ENCODE assay signal across 9 cellular contexts in genomic region chr17:28381141-28381825, GRCh38. TPM values are rescaled to one million over a fixed set of nuclear protein-coding genes. Genes with fewer than 3 reads are reported as not detected.
A peak's percentile ranks its signal among the peaks of the same experiment; 100 is the strongest.
DNase-seq lines count a peak whose midpoint lies in the region; ATAC-seq, FAIRE-seq and TF ChIP-seq lines count a peak whose summit lies in the region.
"Had no signal": no experiment of that assay in that cellular context is flagged by ENCODE, and none has a peak within 500 bp of the region (broad histone marks: within the 10 kb centered on the region; RNA-seq: fewer than 3 reads in every experiment).

No MANE protein-coding gene starts in this region.

- no peaks in the 10 kb centered on the region for H3K36me3 ChIP-seq in keratinocyte (ENCODE audit: control insufficient read depth in 2 of 2, extremely low read depth in 1 of 2, insufficient read depth in 2 of 2, low read length in 2 of 2)

- peak; percentile 42 to 76 (median 76) for TF ChIP-seq CTCF in keratinocyte (optimal IDR thresholded peaks at IDR 0.05 in 1 of 3, IDR thresholded peaks at IDR 0.05 in 1 of 3, conservative IDR thresholded peaks at IDR 0.05 in 1 of 3; ENCODE audit: extremely low read depth in 1 of 3, insufficient read depth in 2 of 3, low read length in 3 of 3)

- H4K20me1 ChIP-seq in keratinocyte (ENCODE audit: control insufficient read depth, extremely low read depth, insufficient read depth, low read length): no peaks in the 10 kb centered on the region

- peaks cover 2% of the 10 kb centered on the region for H3K27me3 Mint-ChIP-seq in activated naive CD8-positive, alpha-beta T cell treated with anti-CD3 and anti-CD28 coated beads, Interleukin-2, amount 50 U/mL, for 24 hours
- H3K27me3 Mint-ChIP-seq in T-helper 2 cell treated with Interferon-gamma antibody and Interleukin-4, amounts not matched to agents 5 μg/mL and 100 μg/mL, for 36 hours (ENCODE audit: low read depth): peaks cover 2% of the 10 kb centered on the region

- no peak overlapping the region for H3K27ac Mint-ChIP-seq in activated naive CD8-positive, alpha-beta T cell treated with anti-CD3 and anti-CD28 coated beads, Interleukin-2, amount 50 U/mL, for 24 hours
- H3K27ac Mint-ChIP-seq in T-helper 2 cell treated with Interferon-gamma antibody and Interleukin-4, amounts not matched to agents 5 μg/mL and 100 μg/mL, for 36 hours: no peak overlapping the region

- H3K9me3 ChIP-seq in keratinocyte (ENCODE audit: control insufficient read depth, low read depth, low read length): no peaks in the 10 kb centered on the region

- H2AFZ ChIP-seq in keratinocyte (ENCODE audit: control insufficient read depth, low read length): peak overlapping the region; percentile 59

- FAIRE-seq in keratinocyte (lab: Jason Lieb, UNC): no peak

- no peak for ATAC-seq in activated naive CD8-positive, alpha-beta T cell treated with anti-CD3 and anti-CD28 coated beads, Interleukin-2, amount 50 U/mL, for 24 hours
- ATAC-seq in stimulated activated naive CD8-positive, alpha-beta T cell treated with anti-CD3 and anti-CD28 coated beads, Interleukin-15, Interleukin-2, amounts not matched to agents 100 U/mL and 50 U/mL, for 24 hours: no peak
- no peak for ATAC-seq in HG02798 (IDR thresholded peaks at IDR 0.05; ENCODE audit: poor library complexity, unreplicated experiment)
- no peak for ATAC-seq in HG03342 (IDR thresholded peaks at IDR 0.05; ENCODE audit: unreplicated experiment)

- H3K4me3 ChIP-seq in keratinocyte (ENCODE audit: control insufficient read depth in 2 of 3, extremely low read depth in 1 of 3, insufficient read depth in 2 of 3, low read depth in 1 of 3, low read length in 3 of 3): peak overlapping the region in 1 of 3 experiments; percentile 11

- H3K9ac ChIP-seq in keratinocyte (ENCODE audit: control insufficient read depth, extremely low read depth, insufficient read depth, low read length): no peak overlapping the region

- H3K27ac ChIP-seq in keratinocyte (ENCODE audit: control insufficient read depth, insufficient read depth, low read length): no peak overlapping the region

- H3K4me2 ChIP-seq in keratinocyte (ENCODE audit: control insufficient read depth, extremely low read depth, insufficient read depth, low read depth, low read length): peak overlapping the region; percentile 48

- H3K4me3 Mint-ChIP-seq in activated naive CD8-positive, alpha-beta T cell treated with anti-CD3 and anti-CD28 coated beads, Interleukin-2, amount 50 U/mL, for 24 hours: peak overlapping the region; percentile 11
- no peak overlapping the region for H3K4me3 Mint-ChIP-seq in T-helper 2 cell treated with Interferon-gamma antibody and Interleukin-4, amounts not matched to agents 5 μg/mL and 100 μg/mL, for 36 hours

- dilution Hi-C loops in keratinocyte (cut with MboI; ENCODE audit: extremely low pct_ligation_motif_present, low sequenced_read_pairs): no loop called here

- peaks cover 24% of the 10 kb centered on the region for H3K4me1 Mint-ChIP-seq in activated naive CD8-positive, alpha-beta T cell treated with anti-CD3 and anti-CD28 coated beads, Interleukin-2, amount 50 U/mL, for 24 hours
- peaks cover 20% of the 10 kb centered on the region for H3K4me1 Mint-ChIP-seq in T-helper 2 cell treated with Interferon-gamma antibody and Interleukin-4, amounts not matched to agents 5 μg/mL and 100 μg/mL, for 36 hours (ENCODE audit: low read depth)

- DNase-seq in activated CD4-positive, alpha-beta T cell treated with anti-CD3 and anti-CD28 coated beads for 48 hours: peak; percentile 63
- DNase-seq in activated CD4-positive, alpha-beta T cell treated with anti-CD3 and anti-CD28 coated beads, Interleukin-2, amount 50 U/mL, for 4 hours: no peak
- DNase-seq in activated naive CD8-positive, alpha-beta T cell treated with anti-CD3 and anti-CD28 coated beads, Interleukin-2, amount 50 U/mL, for 24 hours: peak; percentile 31
- no peak for DNase-seq in keratinocyte (ENCODE audit: low read depth, low spot score)
- peak; percentile 40 for DNase-seq in stimulated activated naive CD8-positive, alpha-beta T cell treated with anti-CD3 and anti-CD28 coated beads, Interleukin-15, Interleukin-2, amounts not matched to agents 100 U/mL and 50 U/mL, for 24 hours
- DNase-seq in T-helper 2 cell treated with Interferon-gamma antibody and Interleukin-4, amounts not matched to agents 5 μg/mL and 100 μg/mL, for 36 hours (ENCODE audit: low spot score): no peak

- peaks cover 23% of the 10 kb centered on the region for H3K4me1 ChIP-seq in keratinocyte (ENCODE audit: control insufficient read depth, extremely low read depth, insufficient read depth, low read length)

- no peaks in the 10 kb centered on the region for H3K9me3 Mint-ChIP-seq in activated naive CD8-positive, alpha-beta T cell treated with anti-CD3 and anti-CD28 coated beads, Interleukin-2, amount 50 U/mL, for 24 hours
- H3K9me3 Mint-ChIP-seq in T-helper 2 cell treated with Interferon-gamma antibody and Interleukin-4, amounts not matched to agents 5 μg/mL and 100 μg/mL, for 36 hours: no peaks in the 10 kb centered on the region

- peaks cover 13% of the 10 kb centered on the region for H3K36me3 Mint-ChIP-seq in activated naive CD8-positive, alpha-beta T cell treated with anti-CD3 and anti-CD28 coated beads, Interleukin-2, amount 50 U/mL, for 24 hours (ENCODE audit: low read depth)
- peaks cover 3% of the 10 kb centered on the region for H3K36me3 Mint-ChIP-seq in T-helper 2 cell treated with Interferon-gamma antibody and Interleukin-4, amounts not matched to agents 5 μg/mL and 100 μg/mL, for 36 hours (ENCODE audit: low read depth)

- H3K79me2 ChIP-seq in keratinocyte (ENCODE audit: control insufficient read depth, insufficient read depth, low read length): no peaks in the 10 kb centered on the region

- peaks cover 36% of the 10 kb centered on the region for H3K27me3 ChIP-seq in keratinocyte (ENCODE audit: control insufficient read depth, extremely low read depth, insufficient read depth, low read length)

- no peaks in the 10 kb centered on the region for H3K9me1 ChIP-seq in keratinocyte (ENCODE audit: control insufficient read depth, extremely low read depth, insufficient read depth, low read length)

RNA-seq across cellular contexts. Expression of gene SARM1, which starts 9.8 kb away (rescaled TPM):
- 0.55 to 1.6 TPM (median 0.90 TPM) in 3 replicates for polyA plus RNA-seq in keratinocyte
- 0.30 TPM for polyA plus RNA-seq in keratinocyte (2011; ENCODE audit: low read depth)
- 0.63 and 1.0 TPM in 2 replicates for polyA plus RNA-seq in keratinocyte (2011; cell fraction: cytosol; rRNA removed)
- 2.7 and 2.8 TPM in 2 replicates for polyA plus RNA-seq in keratinocyte (2011; cell fraction: nucleus; rRNA removed)
- polyA plus RNA-seq in keratinocyte (2012; ENCODE audit: low replicate concordance): 0.73 and 1.3 TPM in 2 replicates
- polyA minus RNA-seq in keratinocyte: 2.2 to 8.6 TPM (median 3.7 TPM) in 3 replicates
- 3.3 TPM for polyA minus RNA-seq in keratinocyte (2011; cell fraction: cytosol; rRNA and poly(A)+ RNA removed)
- polyA minus RNA-seq in keratinocyte (2011; cell fraction: nucleus; rRNA and poly(A)+ RNA removed): 1.4 and 2.7 TPM in 2 replicates

RNA-seq across cellular contexts. Expression of gene VTN, which starts 11.2 kb away (rescaled TPM):
- 0.05 TPM in 1 of 3 replicates, not detected in the others for polyA plus RNA-seq in keratinocyte
- not detected for polyA plus RNA-seq in keratinocyte (2011; ENCODE audit: low read depth)
- not detected in 2 replicates for polyA plus RNA-seq in keratinocyte (2011; cell fraction: cytosol; rRNA removed)
- 0.11 and 0.20 TPM in 2 replicates for polyA plus RNA-seq in keratinocyte (2011; cell fraction: nucleus; rRNA removed)
- polyA plus RNA-seq in keratinocyte (2012; ENCODE audit: low replicate concordance): 0.16 TPM in 1 of 2 replicates, not detected in the other
- polyA minus RNA-seq in keratinocyte: not detected in 3 replicates
- polyA minus RNA-seq in keratinocyte (2011; cell fraction: cytosol; rRNA and poly(A)+ RNA removed): not detected
- polyA minus RNA-seq in keratinocyte (2011; cell fraction: nucleus; rRNA and poly(A)+ RNA removed): 0.39 and 0.42 TPM in 2 replicates

RNA-seq across cellular contexts. Expression of gene SEBOX, which starts 16.3 kb away (rescaled TPM):
- polyA plus RNA-seq in keratinocyte: not detected in 3 replicates
- not detected for polyA plus RNA-seq in keratinocyte (2011; ENCODE audit: low read depth)
- not detected in 2 replicates for polyA plus RNA-seq in keratinocyte (2011; cell fraction: cytosol; rRNA removed)
- polyA plus RNA-seq in keratinocyte (2011; cell fraction: nucleus; rRNA removed): not detected in 2 replicates
- not detected in 2 replicates for polyA plus RNA-seq in keratinocyte (2012; ENCODE audit: low replicate concordance)
- not detected in 3 replicates for polyA minus RNA-seq in keratinocyte
- polyA minus RNA-seq in keratinocyte (2011; cell fraction: cytosol; rRNA and poly(A)+ RNA removed): not detected
- polyA minus RNA-seq in keratinocyte (2011; cell fraction: nucleus; rRNA and poly(A)+ RNA removed): not detected in 2 replicates
- polyA plus RNA-seq: AG04450 had no signal

RNA-seq across cellular contexts. Expression of gene POLDIP2, which starts 24.0 kb away (rescaled TPM):
- polyA plus RNA-seq in keratinocyte: 88.7 to 105 TPM (median 90.2 TPM) in 3 replicates
- polyA plus RNA-seq in keratinocyte (2011; ENCODE audit: low read depth): 20.9 TPM
- 84.0 and 88.6 TPM in 2 replicates for polyA plus RNA-seq in keratinocyte (2011; cell fraction: cytosol; rRNA removed)
- polyA plus RNA-seq in keratinocyte (2011; cell fraction: nucleus; rRNA removed): 46.4 and 52.3 TPM in 2 replicates
- 84.6 and 91.7 TPM in 2 replicates for polyA plus RNA-seq in keratinocyte (2012; ENCODE audit: low replicate concordance)
- 69.6 to 107 TPM (median 72.8 TPM) in 3 replicates for polyA minus RNA-seq in keratinocyte
- 70.4 TPM for polyA minus RNA-seq in keratinocyte (2011; cell fraction: cytosol; rRNA and poly(A)+ RNA removed)
- polyA minus RNA-seq in keratinocyte (2011; cell fraction: nucleus; rRNA and poly(A)+ RNA removed): 19.5 and 30.5 TPM in 2 replicates

RNA-seq across cellular contexts. Expression of gene SLC46A1, which starts 24.7 kb away (rescaled TPM):
- 1.7 to 1.9 TPM (median 1.9 TPM) in 3 replicates for polyA plus RNA-seq in keratinocyte
- 0.29 TPM for polyA plus RNA-seq in keratinocyte (2011; ENCODE audit: low read depth)
- polyA plus RNA-seq in keratinocyte (2011; cell fraction: cytosol; rRNA removed): 0.78 and 1.5 TPM in 2 replicates
- 4.4 and 5.6 TPM in 2 replicates for polyA plus RNA-seq in keratinocyte (2011; cell fraction: nucleus; rRNA removed)
- 1.4 and 2.8 TPM in 2 replicates for polyA plus RNA-seq in keratinocyte (2012; ENCODE audit: low replicate concordance)
- 1.3 to 5.3 TPM (median 2.8 TPM) in 3 replicates for polyA minus RNA-seq in keratinocyte
- polyA minus RNA-seq in keratinocyte (2011; cell fraction: cytosol; rRNA and poly(A)+ RNA removed): 1.3 TPM
- 2.3 and 3.3 TPM in 2 replicates for polyA minus RNA-seq in keratinocyte (2011; cell fraction: nucleus; rRNA and poly(A)+ RNA removed)

Comparison
In these comparisons a context has a peak if more than half of its experiments do, and no peak if none do; other contexts are left out.
1. DNase-seq: peak in activated CD4-positive, alpha-beta T cell treated with anti-CD3 and anti-CD28 coated beads for 48 hours (single experiment), activated naive CD8-positive, alpha-beta T cell treated with anti-CD3 and anti-CD28 coated beads, Interleukin-2, amount 50 U/mL, for 24 hours (single experiment) and stimulated activated naive CD8-positive, alpha-beta T cell treated with anti-CD3 and anti-CD28 coated beads, Interleukin-15, Interleukin-2, amounts not matched to agents 100 U/mL and 50 U/mL, for 24 hours (single experiment); none in activated CD4-positive, alpha-beta T cell treated with anti-CD3 and anti-CD28 coated beads, Interleukin-2, amount 50 U/mL, for 4 hours (0 of 2), keratinocyte (single experiment) and T-helper 2 cell treated with Interferon-gamma antibody and Interleukin-4, amounts not matched to agents 5 μg/mL and 100 μg/mL, for 36 hours (single experiment).